25 cellular contexts compared by ENCODE assay signal in genomic region chr1:231076802-231077201, GRCh38. TPM values are rescaled to one million over a fixed set of nuclear protein-coding genes. Genes with fewer than 3 reads are reported as not detected.
DNase-seq lines count a peak whose midpoint lies in the region; ATAC-seq, FAIRE-seq and TF ChIP-seq lines count a peak whose summit lies in the region.
"Had no signal": no experiment of that assay in that cellular context is flagged by ENCODE, and none has a peak within 500 bp of the region (broad histone marks: within the 10 kb centered on the region; RNA-seq: fewer than 3 reads in every experiment).

No MANE protein-coding gene starts in this region.

- H3K9me1 ChIP-seq in K562 (ENCODE audit: control insufficient read depth, insufficient read depth, low read length), result no peaks in the 10 kb centered on the region

- no peak for TF ChIP-seq RAD21 in K562 (CRISPR knock-in tag; conservative IDR thresholded peaks at IDR 0.05 in 1 of 2, IDR thresholded peaks at IDR 0.05 in 1 of 2)

- CTCF ChIA-PET in HEK293 (lab: Yijun Ruan, JAX) (no interaction called here), K562 (lab: Yijun Ruan, JAX; ENCODE audit: low intra/inter-chr PET ratio) (no interaction called here)

- POLR2A ChIA-PET in HEK293 (lab: Yijun Ruan, JAX), result no interaction called here
- POLR2A ChIA-PET in K562 (lab: Yijun Ruan, JAX), result interaction anchor here (1.2 kb wide), 1 partner anchor 13 kb away, joined by 3 read pairs; no protein-coding TSS in a partner anchor

- FAIRE-seq in K562 (lab: Jason Lieb, UNC), result no peak
- FAIRE-seq: A204.1, GM12878, GM12892, GM18507 had no signal

- no peak for TF ChIP-seq EP300 in K562 (IDR thresholded peaks at IDR 0.05; ENCODE audit: low read length)

- H3K9me3 ChIP-seq in HEK293 (ENCODE audit: control insufficient read depth, insufficient read depth, low read depth, low read length), result no peaks in the 10 kb centered on the region
- H3K9me3 ChIP-seq in K562 (replicated peaks; ENCODE audit: control insufficient read depth, insufficient read depth, low read depth, low read length), result no peaks in the 10 kb centered on the region; the same call in 1 of the 2 replicates
- H3K9me3 ChIP-seq: BE2C, BLaER1 had no signal

- WGBS in K562 (ENCODE audit: insufficient coverage, low coverage, missing lambda C conversion rate), result 44% methylated on average over 5 of the region's 5 CpGs

- no peaks in the 10 kb centered on the region for H3K79me2 ChIP-seq in K562 (ENCODE audit: control insufficient read depth, insufficient read depth, low read length)

- H3K4me3 ChIP-seq in HEK293 (ENCODE audit: low read depth, low read length) (no peak overlapping the region), K562 (no peak overlapping the region)
- H3K4me3 ChIP-seq: BLaER1, GM12878 had no signal

- H3K36me3 ChIP-seq in HEK293 (ENCODE audit: control insufficient read depth in 2 of 2, insufficient read depth in 1 of 2, low read length in 2 of 2) (no peaks in the 10 kb centered on the region), K562 (ENCODE audit: control insufficient read depth, insufficient read depth, low read length) (no peaks in the 10 kb centered on the region)
- H3K36me3 ChIP-seq: BE2C, BLaER1 had no signal

- no peak overlapping the region for H2AFZ ChIP-seq in K562 (ENCODE audit: low read depth, low read length)

- no peak overlapping the region for H3K9ac ChIP-seq in K562 (ENCODE audit: insufficient read depth in 1 of 2, low read depth in 2 of 2, low read length in 2 of 2)
- H3K9ac ChIP-seq: BLaER1 had no signal

- H3K4me1 ChIP-seq in HEK293 (ENCODE audit: control insufficient read depth, insufficient read depth, low read length) (no peaks in the 10 kb centered on the region), K562 (replicated peaks in 1 of 2; ENCODE audit: control insufficient read depth in 2 of 2, insufficient read depth in 2 of 2, low read length in 2 of 2) (peaks cover 0 to 17% of the 10 kb centered on the region in 2 experiments; a peak in 2 of 5 replicates)
- H3K4me1 ChIP-seq: BE2C, BLaER1 had no signal

- no peak overlapping the region for H3K4me2 ChIP-seq in K562 (ENCODE audit: insufficient read depth, low read length)
- H3K4me2 ChIP-seq: BLaER1 had no signal

- DNase-seq in K562 (ENCODE audit: extremely low read depth in 1 of 4, low spot score in 3 of 4) (no peak), ureter (ENCODE audit: low spot score) (peak; percentile 8), NCI-H1694 (lab: John Stamatoyannopoulos, UW) (no peak)
- DNase-seq: 8988T; ACHN; BE2C; C1 segment of cervical spinal cord; CD4-positive, alpha-beta memory T cell; CD4-positive, CD25-positive, alpha-beta regulatory T cell; CD8-positive, alpha-beta memory T cell; COR-L47; DMS 273 treated with DMSO at 0.1 percent for 48 hours; DMS153; DMS53; DMS79; DND-41; EL; GDM1 had no signal

- TF ChIP-seq CTCF in HEK293 (tag by site-specific recombination; IDR thresholded peaks at IDR 0.05) (no peak), K562 (IDR thresholded peaks at IDR 0.05 in 2 of 3, conservative IDR thresholded peaks at IDR 0.05 in 1 of 3; ENCODE audit: insufficient read depth in 2 of 3, low read depth in 1 of 3, low read length in 3 of 3) (no peak)

- TF ChIP-seq POLR2A in K562 (conservative IDR thresholded peaks at IDR 0.05), result no peak

- in situ Hi-C loops in K562 (cut with MboI), result no loop called here

- BruUV-seq in K562 (replicated peaks; lab: Mats Ljungman, UMichigan), result no TSS peak

- no peaks in the 10 kb centered on the region for H4K20me1 ChIP-seq in K562 (replicated peaks; ENCODE audit: control insufficient read depth, insufficient read depth, low read length)
- H4K20me1 ChIP-seq: BLaER1 had no signal

- intact Hi-C loops in K562 (cut with micrococcal nuclease), result no loop called here

- ATAC-seq in K562 (no peak), HG03135 (IDR thresholded peaks at IDR 0.05; ENCODE audit: unreplicated experiment) (no peak)
- ATAC-seq: GM12878 had no signal

- H3K27me3 ChIP-seq in K562 (ENCODE audit: control insufficient read depth in 2 of 2, insufficient read depth in 2 of 2, low read length in 2 of 2), result no peaks in the 10 kb centered on the region
- H3K27me3 ChIP-seq: BE2C, BLaER1 had no signal

- H3K27ac ChIP-seq in HEK293 (ENCODE audit: extremely low read depth, low read depth, low read length) (no peak overlapping the region), K562 (ENCODE audit: extremely low read depth, low read depth, low read length) (no peak overlapping the region)
- H3K27ac ChIP-seq: BLaER1 had no signal

TF ChIP-seq in HEK293, 187 proteins besides CTCF, POLR2A, EP300 and RAD21:
- TF ChIP-seq ZNF548 (tag by site-specific recombination; IDR thresholded peaks at IDR 0.05) (peak; percentile 98), ZNF302 (tag by site-specific recombination; IDR thresholded peaks at IDR 0.05; ENCODE audit: low read depth) (no peak), ZBTB21 (tag by site-specific recombination; IDR thresholded peaks at IDR 0.05) (no peak), PATZ1 (tag by site-specific recombination; IDR thresholded peaks at IDR 0.05) (no peak)

TF ChIP-seq in K562, 482 proteins besides CTCF, POLR2A, EP300 and RAD21 (continues in another document):
- TF ChIP-seq DMBX1 (CRISPR knock-in tag; IDR thresholded peaks at IDR 0.05; ENCODE audit: borderline replicate concordance), result no peak
- no peak for TF ChIP-seq MNT (conservative IDR thresholded peaks at IDR 0.05)
- no peak for TF ChIP-seq TEAD4 (IDR thresholded peaks at IDR 0.05; ENCODE audit: low read length)
- TF ChIP-seq TEAD4 (CRISPR knock-in tag; IDR thresholded peaks at IDR 0.05; ENCODE audit: borderline replicate concordance), result no peak
- TF ChIP-seq MYNN (IDR thresholded peaks at IDR 0.05), result no peak
- no peak for TF ChIP-seq MYNN (CRISPR knock-in tag; IDR thresholded peaks at IDR 0.05)
- TF ChIP-seq EWSR1 (IDR thresholded peaks at IDR 0.05; ENCODE audit: borderline replicate concordance, low read depth, partially characterized antibody), result no peak

RNA-seq across cellular contexts. Expression of gene FAM89A, which starts 36.7 kb away (rescaled TPM):
- total RNA-seq in K562 (2011; cell fraction: chromatin; rRNA removed; ENCODE audit: low replicate concordance), result 18.2 and 25.0 TPM in 2 replicates
- total RNA-seq in K562 (2011; cell fraction: nucleolus; rRNA removed), result 12.5 and 13.6 TPM in 2 replicates
- 18.5 and 25.7 TPM in 2 replicates for total RNA-seq in K562 (2011; cell fraction: nucleoplasm; rRNA removed)
- total RNA-seq in K562 (2014; rRNA removed) (66.2 TPM in 2 replicates), K562 (2014; rRNA removed; fragmentation: Illumina TruSeq; extraction: Trizol) (43.3 and 43.5 TPM in 2 replicates), K562 (2015; rRNA removed; fragmentation: Illumina TruSeq; extraction: Trizol) (25.1 and 29.3 TPM in 2 replicates), K562 (2021) (56.5 and 56.9 TPM in 2 replicates), ureter (11.3 TPM)
- polyA plus RNA-seq in K562 (2011; rRNA removed) (25.6 and 45.4 TPM in 2 replicates), K562 (2014; fragmentation: Illumina TruSeq; extraction: Trizol) (41.0 and 42.1 TPM in 2 replicates), K562 (2014; fragmentation: Nextera tagmentation; extraction: Ambion mirVana) (10 to 100 TPM in 1 of 2 experiments, 1 to 10 TPM in 1; 8.7 to 13.3 TPM), K562 (2014; rRNA removed) (54.5 and 56.0 TPM in 2 replicates)
- polyA plus RNA-seq in K562 (2011; cell fraction: cytosol; rRNA removed), result 26.9 and 37.2 TPM in 2 replicates
- polyA plus RNA-seq in K562 (2011; cell fraction: nucleus; rRNA removed), result 11.3 and 14.9 TPM in 2 replicates
- polyA plus RNA-seq in K562 (2012), result 41.1 and 110 TPM in 2 replicates
- 21.1 and 30.9 TPM in 2 replicates for polyA minus RNA-seq in K562 (2011; rRNA and poly(A)+ RNA removed)
- 6.7 and 15.0 TPM in 2 replicates for polyA minus RNA-seq in K562 (2011; cell fraction: cytosol; rRNA and poly(A)+ RNA removed)
- 8.4 and 9.6 TPM in 2 replicates for polyA minus RNA-seq in K562 (2011; cell fraction: nucleus; rRNA and poly(A)+ RNA removed)
